In genomic region chr11:29985248-29985647, GRCh38 we compare ENCODE assay signal across 22 cellular contexts. TPM values are rescaled to one million over a fixed set of nuclear protein-coding genes. Genes with fewer than 3 reads are reported as not detected.
"Had no signal": no experiment of that assay in that cellular context is flagged by ENCODE, and none has a peak within 500 bp of the region (broad histone marks: within the 10 kb centered on the region; RNA-seq: fewer than 3 reads in every experiment).

No MANE protein-coding gene starts in this region.

- H3K27me3 ChIP-seq: esophagus muscularis mucosa, hepatocyte, tibial artery had no signal

- DNase-seq: activated CD4-positive, alpha-beta T cell treated with anti-CD3 and anti-CD28 coated beads, Interleukin-2, amount 50 U/mL, for 1 hour; activated CD4-positive, CD25-positive, alpha-beta regulatory T cell treated with anti-CD3 and anti-CD28 coated beads, Interleukin-2, amount 50 U/mL, for 72 hours; activated gamma-delta T cell; activated T-cell treated with anti-CD3 and anti-CD28 coated beads, Interleukin-2, amount 50 U/mL, for 72 hours; effector CD4-positive, alpha-beta T cell; islet precursor cell; mammary epithelial cell; midbrain; occipital lobe; posterior cingulate gyrus; retina; stimulated activated CD4-positive, alpha-beta T cell treated with anti-CD3 and anti-CD28 coated beads, Interleukin-2, amount 100 ng/mL, for 24 hours; stimulated activated naive CD4-positive, alpha-beta T cell treated with Interleukin-2 at 50 U/mL for 16 hours; substantia nigra; tibial artery had no signal

- H3K36me3 ChIP-seq: esophagus muscularis mucosa, tibial artery had no signal

- H3K27me3 Mint-ChIP-seq: activated naive CD8-positive, alpha-beta T cell had no signal

- H3K9me3 Mint-ChIP-seq: T-helper 1 cell treated with Interleukin-12 subunit alpha and Interleukin-12 subunit beta and Interleukin-4 antibody, amounts not matched to agents 30 μg/mL and 1 μg/mL, for 36 hours had no signal

- H3K4me3 Mint-ChIP-seq: activated naive CD8-positive, alpha-beta T cell; activated T-cell treated with anti-CD3 and anti-CD28 coated beads, Interleukin-2, amount 50 U/mL, for 72 hours; T-helper 1 cell treated with Interleukin-12 subunit alpha and Interleukin-12 subunit beta and Interleukin-4 antibody, amounts not matched to agents 30 μg/mL and 1 μg/mL, for 36 hours had no signal

- H3K27ac ChIP-seq: esophagus muscularis mucosa, hepatocyte, tibial artery had no signal

- H3K27ac Mint-ChIP-seq: activated naive CD8-positive, alpha-beta T cell; activated T-cell treated with anti-CD3 and anti-CD28 coated beads, Interleukin-2, amount 50 U/mL, for 72 hours; T-helper 1 cell treated with Interleukin-12 subunit alpha and Interleukin-12 subunit beta and Interleukin-4 antibody, amounts not matched to agents 30 μg/mL and 1 μg/mL, for 36 hours had no signal

- ATAC-seq: activated T-cell treated with anti-CD3 and anti-CD28 coated beads, Interleukin-2, amount 50 U/mL, for 72 hours; left lobe of liver had no signal

- H3K9me3 ChIP-seq: esophagus muscularis mucosa, tibial artery had no signal

- H3K36me3 Mint-ChIP-seq: activated naive CD8-positive, alpha-beta T cell had no signal

- H3K4me1 ChIP-seq: tibial artery had no signal

- H3K4me3 ChIP-seq: esophagus muscularis mucosa, hepatocyte, tibial artery had no signal

RNA-seq across cellular contexts. Expression of gene KCNA4, which starts 31.6 kb away (rescaled TPM):
- total RNA-seq: activated CD8-positive, alpha-beta memory T cell treated with anti-CD3 and anti-CD28 coated beads for 36 hours; activated T-cell treated with anti-CD3 and anti-CD28 coated beads, Interleukin-2, amount 50 U/mL, for 72 hours; bronchial epithelial cell; left lobe of liver; mammary epithelial cell had no signal
- polyA plus RNA-seq: mammary epithelial cell had no signal
